In genomic region chr17:81675515-81676221, GRCh38 we compare ENCODE assay signal across 8 cellular contexts. TPM values are rescaled to one million over a fixed set of nuclear protein-coding genes. Genes with fewer than 3 reads are reported as not detected.
A peak's percentile ranks its signal among the peaks of the same experiment; 100 is the strongest.
DNase-seq lines count a peak whose midpoint lies in the region; ATAC-seq, FAIRE-seq and TF ChIP-seq lines count a peak whose summit lies in the region.
"Not testable (repeated sequence)": the region's sequence is repeated elsewhere in the genome, so short reads cannot be mapped to it uniquely, and the experiment has no call there.

No MANE protein-coding gene starts in this region.

- not testable (repeated sequence) for H2BK20ac ChIP-seq in IMR-90 (ENCODE audit: low read depth, low read length)

- TF ChIP-seq POLR2A in IMR-90 (IDR thresholded peaks at IDR 0.05; ENCODE audit: low read depth, low read length): not testable (repeated sequence)

- peaks cover 37% of the 10 kb centered on the region for H3K36me3 ChIP-seq in IMR-90 (ENCODE audit: control insufficient read depth, insufficient read depth, low read length)
- H3K36me3 ChIP-seq in OCI-LY3 (replicated peaks; ENCODE audit: low read depth, low read length): peaks cover 19% of the 10 kb centered on the region
- H3K36me3 ChIP-seq in brain microvascular endothelial cell (replicated peaks): peaks cover 35% of the 10 kb centered on the region

- ATAC-seq in IMR-90 (ENCODE audit: low read depth); activated CD4-positive, alpha-beta T cell treated with anti-CD3 and anti-CD28 coated beads for 36 hours; Right ventricle myocardium inferior: not testable (repeated sequence)

- not testable (repeated sequence) for H3K4me1 ChIP-seq in IMR-90 (ENCODE audit: control insufficient read depth, insufficient read depth, low read length); OCI-LY3 (ENCODE audit: low read length)

- FAIRE-seq in urothelium cell line (lab: Jason Lieb, UNC): peak; percentile 56

- not testable (repeated sequence) for H3K18ac ChIP-seq in IMR-90 (ENCODE audit: low read depth, low read length)

- not testable (repeated sequence) for H3K27me3 ChIP-seq in IMR-90 (ENCODE audit: control insufficient read depth, insufficient read depth, low read length); OCI-LY3 (ENCODE audit: low read depth, low read length); brain microvascular endothelial cell (replicated peaks)

- H3K79me2 ChIP-seq in OCI-LY3 (ENCODE audit: low read length): not testable (repeated sequence)

- H3K4me3 ChIP-seq in IMR-90 (ENCODE audit: insufficient read depth, low read depth, low read length); OCI-LY3 (ENCODE audit: low read length); brain microvascular endothelial cell (ENCODE audit: low read depth, low read length): not testable (repeated sequence)

- H3K27ac Mint-ChIP-seq in activated CD4-positive, alpha-beta T cell treated with anti-CD3 and anti-CD28 coated beads for 36 hours; neural crest cell (ENCODE audit: unreplicated experiment): not testable (repeated sequence)

- H4K91ac ChIP-seq in IMR-90 (ENCODE audit: insufficient read depth, low read depth, low read length): not testable (repeated sequence)

- not testable (repeated sequence) for H3K56ac ChIP-seq in IMR-90 (ENCODE audit: extremely low read depth, insufficient read depth, low read length)

- H3K4ac ChIP-seq in IMR-90 (ENCODE audit: low read depth, low read length): not testable (repeated sequence)

- H3K9me1 ChIP-seq in IMR-90 (ENCODE audit: insufficient read depth, low read length): not testable (repeated sequence)

- H2AK9ac ChIP-seq in IMR-90 (replicated peaks; ENCODE audit: low read depth, low read length, poor library complexity): peak overlapping the region; percentile 28

- not testable (repeated sequence) for H4K5ac ChIP-seq in IMR-90 (ENCODE audit: low read depth, low read length)

- H3K36me3 Mint-ChIP-seq in activated CD4-positive, alpha-beta T cell treated with anti-CD3 and anti-CD28 coated beads for 36 hours (ENCODE audit: low read depth): peaks cover 30% of the 10 kb centered on the region
- H3K36me3 Mint-ChIP-seq in neural crest cell (ENCODE audit: low read depth): not testable (repeated sequence)

- CTCF ChIA-PET in IMR-90 (lab: Yijun Ruan, JAX): not testable (repeated sequence)
- CTCF ChIA-PET in activated CD4-positive, alpha-beta T cell treated with anti-CD3 and anti-CD28 coated beads for 36 hours (lab: Charles Lee): interaction anchor here (0.6 to 1.8 kb wide), 5 partner anchors 9 to 305 kb away, joined by 3 to 6 read pairs (median 3); partner anchors contain the start of gene CCDC137

- not testable (repeated sequence) for H2BK120ac ChIP-seq in IMR-90 (ENCODE audit: low read depth, low read length)

- H3K4me1 Mint-ChIP-seq in activated CD4-positive, alpha-beta T cell treated with anti-CD3 and anti-CD28 coated beads for 36 hours; neural crest cell: not testable (repeated sequence)

- no CpG with 5 or more reads among the region's 18 CpGs for WGBS in IMR-90 (ENCODE audit: extremely low coverage in 2 of 2, insufficient read length in 1 of 2), 2 experiments

- intact Hi-C loops in IMR-90 (cut with micrococcal nuclease); Right ventricle myocardium inferior (cut with DNase I): not testable (repeated sequence)
- intact Hi-C loops in activated CD4-positive, alpha-beta T cell treated with anti-CD3 and anti-CD28 coated beads for 36 hours (cut with DNase I, micrococcal nuclease): loop anchor here in 1 of 2 experiments (5.0 kb wide), 1 partner anchor 37 kb away; the partner anchor contains the start of gene SLC25A10

- H3K4me2 ChIP-seq in IMR-90 (ENCODE audit: low read depth, low read length); OCI-LY3 (ENCODE audit: low read length): not testable (repeated sequence)

- H2BK15ac ChIP-seq in IMR-90 (ENCODE audit: low read depth, low read length): not testable (repeated sequence)

- dilution Hi-C loops in IMR-90 (cut with HindIII; ENCODE audit: low sequenced_read_pairs, unreplicated experiment): not testable (repeated sequence)

- peak; percentile 41 for TF ChIP-seq CTCF in IMR-90 (conservative IDR thresholded peaks at IDR 0.05; ENCODE audit: low read depth, low read length)
- TF ChIP-seq CTCF in OCI-LY3 (IDR thresholded peaks at IDR 0.05; ENCODE audit: low read depth, low read length): peak; percentile 21; the same call in 1 of the 2 replicates
- peak; percentile 54 for TF ChIP-seq CTCF in brain microvascular endothelial cell (IDR thresholded peaks at IDR 0.05; ENCODE audit: low read depth, low read length, missing control alignments)
- TF ChIP-seq CTCF in neural crest cell (conservative IDR thresholded peaks at IDR 0.05): peak; percentile 68

- DNase-seq in DMS53 (lab: John Stamatoyannopoulos, UW) (peak; percentile 66), IMR-90 (peak; percentile 33), brain microvascular endothelial cell (peak; percentile 52), Right ventricle myocardium inferior (ENCODE audit: missing footprints) (peak; percentile 49), neural crest cell (ENCODE audit: low read depth, low spot score) (peak; percentile 21)
- DNase-seq in activated CD4-positive, alpha-beta T cell treated with anti-CD3 and anti-CD28 coated beads for 36 hours: peak; percentile 49
- not testable (repeated sequence) for DNase-seq in urothelium cell line (ENCODE audit: low spot score)

- in situ Hi-C loops in IMR-90 (cut with MboI; ENCODE audit: low sequenced_read_pairs); brain microvascular endothelial cell (cut with HindIII; ENCODE audit: low pct_ligation_motif_present, low sequenced_read_pairs): not testable (repeated sequence)

- H3K9ac ChIP-seq in IMR-90 (ENCODE audit: low read depth, low read length); OCI-LY3 (ENCODE audit: low read length): not testable (repeated sequence)

- H3K27me3 Mint-ChIP-seq in activated CD4-positive, alpha-beta T cell treated with anti-CD3 and anti-CD28 coated beads for 36 hours; neural crest cell (ENCODE audit: low read depth): not testable (repeated sequence)

- TF ChIP-seq RAD21 in IMR-90 (IDR thresholded peaks at IDR 0.05; ENCODE audit: low read length): peak; percentile 35

- H3K9me3 Mint-ChIP-seq in activated CD4-positive, alpha-beta T cell treated with anti-CD3 and anti-CD28 coated beads for 36 hours (ENCODE audit: low read depth); neural crest cell: not testable (repeated sequence)

- not testable (repeated sequence) for BruUV-seq in IMR-90 (replicated peaks; lab: Mats Ljungman, UMichigan)

- POLR2A ChIA-PET in IMR-90 (lab: Charles Lee; ENCODE audit: unreplicated experiment): not testable (repeated sequence)
- POLR2A ChIA-PET in activated CD4-positive, alpha-beta T cell treated with anti-CD3 and anti-CD28 coated beads for 36 hours (lab: Charles Lee): interaction anchor here (0.7 to 1.1 kb wide), 2 partner anchors 8 to 37 kb away, joined by 3 read pairs; partner anchors contain the start of genes ARL16 and HGS

- not testable (repeated sequence) for H4K20me1 ChIP-seq in IMR-90 (ENCODE audit: insufficient read depth, low read length); OCI-LY3 (ENCODE audit: insufficient read depth, low read length)

- H3K27ac ChIP-seq in IMR-90 (ENCODE audit: insufficient read depth, low read length); OCI-LY3 (ENCODE audit: low read length); brain microvascular endothelial cell: not testable (repeated sequence)

- not testable (repeated sequence) for H2AK5ac ChIP-seq in IMR-90 (ENCODE audit: low read depth, low read length)

- H3K79me1 ChIP-seq in IMR-90 (ENCODE audit: low read depth in 1 of 2, low read length in 2 of 2): peaks cover 15 to 59% of the 10 kb centered on the region in 2 experiments; a peak in 3 of 4 replicates

- not testable (repeated sequence) for H3K23ac ChIP-seq in IMR-90 (ENCODE audit: low read depth, low read length)

- not testable (repeated sequence) for H2AFZ ChIP-seq in IMR-90 (replicated peaks; ENCODE audit: low read length, poor library complexity); OCI-LY3 (ENCODE audit: low read depth, low read length)

- not testable (repeated sequence) for H4K8ac ChIP-seq in IMR-90 (ENCODE audit: low read depth in 2 of 2, low read length in 2 of 2)

- not testable (repeated sequence) for H3K9me3 ChIP-seq in IMR-90 (ENCODE audit: control insufficient read depth, insufficient read depth, low read length); OCI-LY3 (ENCODE audit: insufficient read depth, low read length)

- not testable (repeated sequence) for H2BK5ac ChIP-seq in IMR-90 (ENCODE audit: low read depth, low read length, poor library complexity, severe bottlenecking)

- not testable (repeated sequence) for H3K4me3 Mint-ChIP-seq in activated CD4-positive, alpha-beta T cell treated with anti-CD3 and anti-CD28 coated beads for 36 hours
- H3K4me3 Mint-ChIP-seq in neural crest cell: peak overlapping the region; percentile 77

- H3K14ac ChIP-seq in IMR-90 (replicated peaks; ENCODE audit: low read depth, low read length): not testable (repeated sequence)

RNA-seq across cellular contexts. Expression of gene ARL16, which starts 7.9 kb away (rescaled TPM):
- total RNA-seq in IMR-90 (2012; rRNA removed): 42.8 and 51.1 TPM in 2 replicates
- 77.9 and 83.1 TPM in 2 replicates for polyA plus RNA-seq in IMR-90 (2012; rRNA removed)
- polyA plus RNA-seq in IMR-90 (2012; cell fraction: cytosol; rRNA removed): 73.3 and 116 TPM in 2 replicates
- polyA plus RNA-seq in IMR-90 (2012; cell fraction: nucleus; rRNA removed; ENCODE audit: low replicate concordance): 130 and 139 TPM in 2 replicates
- 10 to 100 TPM; 39.0 to 39.1 TPM for total RNA-seq in activated CD4-positive, alpha-beta T cell treated with anti-CD3 and anti-CD28 coated beads for 36 hours
- 11.9 TPM for total RNA-seq in Right ventricle myocardium inferior
- 51.0 and 53.7 TPM in 2 replicates for total RNA-seq in neural crest cell

RNA-seq across cellular contexts. Expression of gene HGS, which starts 8.1 kb away (rescaled TPM):
- 49.4 and 52.5 TPM in 2 replicates for total RNA-seq in IMR-90 (2012; rRNA removed)
- 137 and 169 TPM in 2 replicates for polyA plus RNA-seq in IMR-90 (2012; rRNA removed)
- polyA plus RNA-seq in IMR-90 (2012; cell fraction: cytosol; rRNA removed): 46.1 and 98.2 TPM in 2 replicates
- 423 and 1,279 TPM in 2 replicates for polyA plus RNA-seq in IMR-90 (2012; cell fraction: nucleus; rRNA removed; ENCODE audit: low replicate concordance)
- total RNA-seq in activated CD4-positive, alpha-beta T cell treated with anti-CD3 and anti-CD28 coated beads for 36 hours: 100 to 1,000 TPM; 100 to 102 TPM
- total RNA-seq in Right ventricle myocardium inferior: 36.6 TPM
- total RNA-seq in neural crest cell: 103 and 108 TPM in 2 replicates

RNA-seq across cellular contexts. Expression of gene CCDC137, which starts 9.1 kb away (rescaled TPM):
- 7.5 and 9.2 TPM in 2 replicates for total RNA-seq in IMR-90 (2012; rRNA removed)
- polyA plus RNA-seq in IMR-90 (2012; rRNA removed): 18.4 and 23.2 TPM in 2 replicates
- polyA plus RNA-seq in IMR-90 (2012; cell fraction: cytosol; rRNA removed): 16.7 and 34.8 TPM in 2 replicates
- 12.3 and 18.2 TPM in 2 replicates for polyA plus RNA-seq in IMR-90 (2012; cell fraction: nucleus; rRNA removed; ENCODE audit: low replicate concordance)
- total RNA-seq in activated CD4-positive, alpha-beta T cell treated with anti-CD3 and anti-CD28 coated beads for 36 hours: 10 to 100 TPM; 30.0 to 36.6 TPM
- total RNA-seq in Right ventricle myocardium inferior: 6.1 TPM
- 37.0 and 38.3 TPM in 2 replicates for total RNA-seq in neural crest cell

RNA-seq across cellular contexts. Expression of gene OXLD1, which starts 9.3 kb away (rescaled TPM):
- total RNA-seq in IMR-90 (2012; rRNA removed) (9.9 and 10.3 TPM in 2 replicates), Right ventricle myocardium inferior (18.6 TPM), neural crest cell (25.5 and 28.2 TPM in 2 replicates)
- polyA plus RNA-seq in IMR-90 (2012; rRNA removed): 22.3 and 26.4 TPM in 2 replicates
- polyA plus RNA-seq in IMR-90 (2012; cell fraction: cytosol; rRNA removed): 25.7 and 46.6 TPM in 2 replicates
- polyA plus RNA-seq in IMR-90 (2012; cell fraction: nucleus; rRNA removed; ENCODE audit: low replicate concordance): 52.8 and 86.9 TPM in 2 replicates
- 10 to 100 TPM; 29.4 to 45.3 TPM for total RNA-seq in activated CD4-positive, alpha-beta T cell treated with anti-CD3 and anti-CD28 coated beads for 36 hours

RNA-seq across cellular contexts. Expression of gene PDE6G, which starts 19.3 kb away (rescaled TPM):
- total RNA-seq in IMR-90 (2012; rRNA removed) (not detected in 2 replicates), Right ventricle myocardium inferior (not detected), neural crest cell (0.45 and 0.79 TPM in 2 replicates)
- polyA plus RNA-seq in IMR-90 (2012; rRNA removed): 1.3 and 2.7 TPM in 2 replicates
- polyA plus RNA-seq in IMR-90 (2012; cell fraction: cytosol; rRNA removed): 1.0 and 1.4 TPM in 2 replicates
- 0.63 and 0.65 TPM in 2 replicates for polyA plus RNA-seq in IMR-90 (2012; cell fraction: nucleus; rRNA removed; ENCODE audit: low replicate concordance)
- 1 to 10 TPM; 1.4 to 2.5 TPM for total RNA-seq in activated CD4-positive, alpha-beta T cell treated with anti-CD3 and anti-CD28 coated beads for 36 hours
